8 cellular contexts compared by ENCODE assay signal in genomic region chr9:109119439-109120203, GRCh38. TPM values are rescaled to one million over a fixed set of nuclear protein-coding genes. Genes with fewer than 3 reads are reported as not detected.
A peak's percentile ranks its signal among the peaks of the same experiment; 100 is the strongest.
DNase-seq lines count a peak whose midpoint lies in the region; ATAC-seq lines count a peak whose summit lies in the region.

Gene TMEM245 (minus strand): TSS chr9:109119947. CDS start chr9:109119913, 34 bp downstream.

- peaks cover 53% of the 10 kb centered on the region for H3K4me1 Mint-ChIP-seq in activated CD4-positive, alpha-beta T cell treated with anti-CD3 and anti-CD28 coated beads, Interleukin-2, amount 10 ng/mL, durations not matched to agents 7 days and 5 days

- peak within 1 kb of the TSS; percentile 95 for H3K9ac ChIP-seq in BLaER1

- POLR2A ChIA-PET in activated CD4-positive, alpha-beta T cell treated with anti-CD3 and anti-CD28 coated beads, Interleukin-2, amount 10 ng/mL, durations not matched to agents 7 days and 5 days (lab: Charles Lee), result no interaction called here

- CTCF ChIA-PET in activated CD4-positive, alpha-beta T cell treated with anti-CD3 and anti-CD28 coated beads, Interleukin-2, amount 10 ng/mL, durations not matched to agents 7 days and 5 days (lab: Charles Lee), result interaction anchor here (1.0 to 1.5 kb wide), 3 partner anchors 14 to 276 kb away, joined by 3 to 4 read pairs (median 3); no protein-coding TSS in a partner anchor

- peaks cover 33% of the 10 kb centered on the region for H3K36me3 Mint-ChIP-seq in activated CD4-positive, alpha-beta T cell treated with anti-CD3 and anti-CD28 coated beads, Interleukin-2, amount 10 ng/mL, durations not matched to agents 7 days and 5 days (ENCODE audit: low read depth)

- H4K20me1 ChIP-seq in BLaER1, result peaks cover 51% of the 10 kb centered on the region

- ATAC-seq in GM19328 (IDR thresholded peaks at IDR 0.05; ENCODE audit: unreplicated experiment), result peak; percentile 80
- peak; percentile 87 for ATAC-seq in HG03520 (IDR thresholded peaks at IDR 0.05; ENCODE audit: unreplicated experiment)
- peak; percentile 87 for ATAC-seq in left lobe of liver

- peaks cover 76% of the 10 kb centered on the region for H3K4me1 ChIP-seq in BLaER1

- no peaks in the 10 kb centered on the region for H3K9me3 ChIP-seq in BLaER1

- peaks cover 11% of the 10 kb centered on the region; the same call in 1 of the 2 replicates for H3K36me3 ChIP-seq in BLaER1

- H3K27ac Mint-ChIP-seq in activated CD4-positive, alpha-beta T cell treated with anti-CD3 and anti-CD28 coated beads, Interleukin-2, amount 10 ng/mL, durations not matched to agents 7 days and 5 days, result peak within 1 kb of the TSS; percentile 88

- H3K4me3 ChIP-seq in BLaER1, result peak within 1 kb of the TSS; percentile 96

- peaks cover 2% of the 10 kb centered on the region for H3K9me3 Mint-ChIP-seq in activated CD4-positive, alpha-beta T cell treated with anti-CD3 and anti-CD28 coated beads, Interleukin-2, amount 10 ng/mL, durations not matched to agents 7 days and 5 days

- H3K27me3 ChIP-seq in BLaER1, result no peaks in the 10 kb centered on the region

- no peaks in the 10 kb centered on the region for H3K27me3 Mint-ChIP-seq in activated CD4-positive, alpha-beta T cell treated with anti-CD3 and anti-CD28 coated beads, Interleukin-2, amount 10 ng/mL, durations not matched to agents 7 days and 5 days

- H3K4me2 ChIP-seq in BLaER1, result peak within 1 kb of the TSS; percentile 81

- DNase-seq in NCI-H69 (lab: John Stamatoyannopoulos, UW), result peak; percentile 100
- DNase-seq in activated CD4-positive, alpha-beta T cell treated with anti-CD3 and anti-CD28 coated beads, Interleukin-2, amount 10 ng/mL, durations not matched to agents 7 days and 5 days, result peak; percentile 97
- peak; percentile 100 for DNase-seq in dedifferentiated amniotic fluid mesenchymal stem cell (ENCODE audit: extremely low spot score)
- peak; percentile 97 for DNase-seq in left lobe of liver (ENCODE audit: low spot score)
- peak; percentile 92 for DNase-seq in stimulated activated CD4-positive, alpha-beta T cell treated with anti-CD3 and anti-CD28 coated beads, Interleukin-2, amount 100 ng/mL, for 4 hours (ENCODE audit: low read depth)

- peak within 1 kb of the TSS; percentile 93 for H3K27ac ChIP-seq in BLaER1

- peak within 1 kb of the TSS; percentile 93 for H3K4me3 Mint-ChIP-seq in activated CD4-positive, alpha-beta T cell treated with anti-CD3 and anti-CD28 coated beads, Interleukin-2, amount 10 ng/mL, durations not matched to agents 7 days and 5 days

RNA-seq across cellular contexts. Expression of gene TMEM245, which starts in this region (rescaled TPM):
- 10 to 100 TPM; 30.6 to 34.7 TPM for total RNA-seq in activated CD4-positive, alpha-beta T cell treated with anti-CD3 and anti-CD28 coated beads, Interleukin-2, amount 10 ng/mL, durations not matched to agents 7 days and 5 days
- total RNA-seq in left lobe of liver, result 33.7 TPM

Comparison
In these comparisons a context has a peak if more than half of its experiments do, and no peak if none do; other contexts are left out.
1. Peak in every context shown above with its lines: DNase-seq, ATAC-seq, H3K4me3 ChIP-seq and H3K27ac ChIP-seq.